ENCODE assay signal across 25 cellular contexts in the genomic region with DNA sequence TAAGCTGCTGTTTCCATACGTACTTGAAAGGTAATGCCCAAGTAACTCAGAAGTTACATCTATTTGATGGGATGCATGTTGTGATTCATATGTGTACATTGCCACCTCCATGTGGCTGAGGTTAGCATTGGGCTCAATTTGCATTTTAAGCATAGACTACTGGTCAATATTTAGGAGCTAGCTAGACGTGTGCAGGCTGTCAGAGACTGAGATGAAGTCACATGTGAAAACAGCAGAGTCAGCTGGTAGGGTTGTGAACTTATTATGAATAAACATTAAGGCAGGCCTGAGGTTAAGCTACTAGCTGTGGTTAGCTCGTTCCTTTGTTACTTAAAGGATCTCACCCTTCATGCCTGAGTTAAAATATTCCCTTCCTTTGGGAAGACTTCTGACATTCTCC.
DNase-seq lines count a peak whose midpoint lies in the region; FAIRE-seq lines count a peak whose summit lies in the region.
"Had no signal": no experiment of that assay in that cellular context is flagged by ENCODE, and none has a peak within 500 bp of the region (broad histone marks: within the 10 kb centered on the region; RNA-seq: fewer than 3 reads in every experiment).

No MANE protein-coding gene starts in this region.

- FAIRE-seq in islet of Langerhans (lab: Jason Lieb, UNC): peak; percentile 68
- FAIRE-seq: frontal cortex, G401.6 had no signal

- intact Hi-C loops in head of caudate nucleus (cut with DNase I): no loop called here

- DNase-seq in NCI-H748 (lab: John Stamatoyannopoulos, UW; ENCODE audit: unreplicated experiment) (peak; percentile 5), NCI-H748 treated with DMSO at 0.1 percent for 48 hours (lab: John Stamatoyannopoulos, UW) (no peak), NCI-H69 (lab: John Stamatoyannopoulos, UW) (peak; percentile 79), head of caudate nucleus (no peak), Kasumi-1 (lab: John Stamatoyannopoulos, UW) (no peak)
- DNase-seq in stimulated activated CD4-positive, alpha-beta T cell treated with anti-CD3 and anti-CD28 coated beads, Interleukin-12 subunit alpha, Interleukin-12 subunit beta, amount 100 ng/mL, for 4 hours: no peak
- DNase-seq: activated CD4-positive, alpha-beta T cell treated with anti-CD3 and anti-CD28 coated beads for 36 hours; activated CD8-positive, alpha-beta memory T cell treated with anti-CD3 and anti-CD28 coated beads, Interleukin-2, amount 50 U/mL, for 48 hours; activated CD8-positive, alpha-beta T cell treated with anti-CD3 and anti-CD28 coated beads for 36 hours; activated naive CD4-positive, alpha-beta T cell treated with anti-CD3 and anti-CD28 coated beads, Interleukin-2, amount 10 ng/mL, durations not matched to agents 7 days and 5 days; adrenal gland; esophagus squamous epithelium; Karpas-422; mucosa of descending colon; natural killer cell; NCI-H1436 treated with DMSO at 0.1 percent for 48 hours; NCI-H2081 treated with DMSO at 0.1 percent for 48 hours; NCI-H524; ovary; SJCRH30; stimulated activated naive CD4-positive, alpha-beta T cell treated with Interleukin-2 at 50 U/mL for 16 hours; T1000 had no signal

Comparison
In these comparisons a context has a peak if more than half of its experiments do, and no peak if none do; other contexts are left out.
1. DNase-seq: peak in NCI-H748 (single experiment) and NCI-H69 (single experiment); none in NCI-H748 treated with DMSO at 0.1 percent for 48 hours (single experiment), stimulated activated CD4-positive, alpha-beta T cell treated with anti-CD3 and anti-CD28 coated beads, Interleukin-12 subunit alpha, Interleukin-12 subunit beta, amount 100 ng/mL, for 4 hours (single experiment), head of caudate nucleus (0 of 42) and Kasumi-1 (0 of 2).